In the genomic region with DNA sequence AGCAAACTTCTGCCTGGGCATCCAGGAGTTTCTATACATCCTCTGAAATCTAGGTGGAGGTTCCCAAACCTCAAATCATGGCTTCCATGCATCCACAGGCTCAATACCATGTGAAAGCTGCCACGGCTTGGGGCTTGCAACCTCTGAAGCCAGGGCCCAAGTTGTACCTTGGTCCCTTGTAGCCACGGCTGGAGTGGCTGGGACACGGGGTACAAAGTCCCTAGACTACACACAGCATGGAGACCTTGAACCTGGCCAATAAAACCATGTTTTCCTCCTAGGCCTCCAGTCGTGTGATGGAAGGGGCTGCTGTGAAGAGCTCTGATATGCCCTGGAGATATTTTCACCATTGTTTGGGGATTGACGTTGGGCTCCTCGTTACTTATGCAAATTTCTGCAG, we compare ENCODE assay signal across 27 cellular contexts.
"Had no signal": no experiment of that assay in that cellular context is flagged by ENCODE, and none has a peak within 500 bp of the region (broad histone marks: within the 10 kb centered on the region; RNA-seq: fewer than 3 reads in every experiment).

No MANE protein-coding gene starts in this region.

- H3K9me3 ChIP-seq: testis, thoracic aorta, thyroid gland, transverse colon, upper lobe of right lung, uterus, vagina had no signal

- ATAC-seq: stimulated activated effector memory CD8-positive, alpha-beta T cell treated with anti-CD3 and anti-CD28 coated beads, Interleukin-12 subunit alpha, Interleukin-12 subunit beta, amount 100 ng/mL, for 72 hours; stimulated activated memory B cell treated with anti-CD40 and anti-IgM and Interleukin-4, amounts not matched to agents 10 μg/mL and 1 μg/mL and 100 μg/mL, for 72 hours; stimulated activated naive B cell treated with anti-CD40 and anti-IgM and Interleukin-4, amounts not matched to agents 10 μg/mL and 1 μg/mL and 100 μg/mL, for 72 hours; stimulated activated naive CD8-positive, alpha-beta T cell treated with anti-CD3 and anti-CD28 coated beads, Interleukin-15, amount 100 ng/mL, for 72 hours; stimulated activated naive CD8-positive, alpha-beta T cell treated with anti-CD3 and anti-CD28 coated beads, Interleukin-15, Interleukin-2, amounts not matched to agents 100 U/mL and 50 U/mL, for 24 hours; upper lobe of right lung had no signal

- H3K4me3 ChIP-seq: stomach, suprapubic skin, testis, thoracic aorta, thyroid gland, tibial artery, tibial nerve, transverse colon, upper lobe of left lung, upper lobe of right lung, uterus, vagina had no signal

- H3K27me3 ChIP-seq: stomach, suprapubic skin, testis, thyroid gland, tibial artery, tibial nerve, transverse colon, upper lobe of left lung, upper lobe of right lung, uterus, vagina had no signal

- H3K36me3 ChIP-seq: stomach, suprapubic skin, thoracic aorta, thyroid gland, tibial artery, tibial nerve, transverse colon, upper lobe of left lung, upper lobe of right lung, uterus, vagina had no signal

- H3K4me1 ChIP-seq: stomach, suprapubic skin, testis, thyroid gland, tibial artery, tibial nerve, transverse colon, upper lobe of left lung, upper lobe of right lung, uterus, vagina had no signal

- H3K27ac ChIP-seq: stomach, suprapubic skin, testis, thoracic aorta, thyroid gland, tibial artery, tibial nerve, transverse colon, upper lobe of left lung, upper lobe of right lung, uterus, vagina had no signal

- DNase-seq: stimulated activated CD4-positive, alpha-beta T cell treated with anti-CD3 and anti-CD28 coated beads, Interleukin-2, amount 100 ng/mL, for 48 hours; stimulated activated CD4-positive, alpha-beta T cell treated with anti-CD3 and anti-CD28 coated beads, Interleukin-4, amount 100 ng/mL, for 1 hour; stimulated activated CD4-positive, alpha-beta T cell treated with anti-CD3 and anti-CD28 coated beads, Interleukin-4, amount 100 ng/mL, for 24 hours; stimulated activated CD4-positive, alpha-beta T cell treated with anti-CD3 and anti-CD28 coated beads, Interleukin-4, amount 100 ng/mL, for 4 hours; stimulated activated CD8-positive, alpha-beta memory T cell treated with anti-CD3 and anti-CD28 coated beads, Interleukin-4, amount 100 ng/mL, for 48 hours; stimulated activated naive B cell treated with anti-CD40 and anti-IgM and Interleukin-4, amounts not matched to agents 10 μg/mL and 1 μg/mL and 100 μg/mL, for 72 hours; stimulated activated naive CD4-positive, alpha-beta T cell; stimulated activated naive CD4-positive, alpha-beta T cell treated with Interleukin-2 at 50 U/mL for 16 hours; stimulated activated naive CD8-positive, alpha-beta T cell treated with anti-CD3 and anti-CD28 coated beads, Interleukin-15, amount 100 ng/mL, for 72 hours; stimulated activated naive CD8-positive, alpha-beta T cell treated with anti-CD3 and anti-CD28 coated beads, Interleukin-15, Interleukin-2, amounts not matched to agents 100 U/mL and 50 U/mL, for 24 hours; stomach; substantia nigra; testis; thyroid gland; tibial artery; transverse colon; trophoblast cell; upper lobe of left lung; uterus had no signal

- FAIRE-seq: urothelium cell line had no signal
